1 cellular context compared by ENCODE assay signal in genomic region chr15:64251121-64251520, GRCh38.
TF ChIP-seq lines count a peak whose summit lies in the region.

No MANE protein-coding gene starts in this region.

TF ChIP-seq in GM23338, 12 proteins besides CTCF, POLR2A, EP300 and RAD21 (continued from another document):
- TF ChIP-seq ZNF462 (CRISPR knock-in tag; IDR thresholded peaks at IDR 0.05) = no peak
- TF ChIP-seq CREB1 (CRISPR knock-in tag; IDR thresholded peaks at IDR 0.05; ENCODE audit: low read depth) = no peak
- no peak for TF ChIP-seq JUNB (IDR thresholded peaks at IDR 0.05; ENCODE audit: unreplicated experiment)
